23 cellular contexts compared by ENCODE assay signal in the genomic region with DNA sequence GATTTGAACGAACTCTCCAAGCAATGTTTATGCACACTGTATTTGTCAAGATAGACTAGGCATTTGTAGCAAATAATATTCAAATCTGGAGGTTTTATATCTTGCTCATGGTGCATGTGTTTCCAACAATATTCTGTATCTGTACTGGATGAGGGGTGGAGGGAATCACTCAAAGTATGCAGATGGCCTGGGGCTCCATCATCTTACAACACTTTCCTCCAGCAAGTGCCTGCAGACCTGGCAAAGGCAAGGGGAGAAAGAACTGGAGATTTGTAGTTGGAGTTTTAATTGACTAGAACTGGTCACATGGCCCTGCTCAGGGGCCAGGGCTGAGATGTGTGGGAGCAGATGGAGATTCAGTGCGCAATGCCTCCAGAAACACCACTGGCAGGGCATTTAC.
DNase-seq lines count a peak whose midpoint lies in the region; ATAC-seq and TF ChIP-seq lines count a peak whose summit lies in the region.
"Had no signal": no experiment of that assay in that cellular context is flagged by ENCODE, and none has a peak within 500 bp of the region (broad histone marks: within the 10 kb centered on the region; RNA-seq: fewer than 3 reads in every experiment).

No MANE protein-coding gene starts in this region.

- no peak overlapping the region for H3K14ac ChIP-seq in trophoblast cell (ENCODE audit: low read length)

- H3K9ac ChIP-seq in trophoblast cell (ENCODE audit: low read length) = no peak overlapping the region
- H3K9ac ChIP-seq: BLaER1 had no signal

- H3K27ac ChIP-seq in GM23338 (ENCODE audit: low read depth) = no peak overlapping the region
- peak overlapping the region; percentile 44; the same call in 1 of the 2 replicates for H3K27ac ChIP-seq in Panc1 (ENCODE audit: low read length)
- no peak overlapping the region for H3K27ac ChIP-seq in trophoblast cell (ENCODE audit: low read depth, low read length)
- H3K27ac ChIP-seq in stomach = no peak overlapping the region
- H3K27ac ChIP-seq: BLaER1 had no signal

- no CpG with 5 or more reads among the region's 2 CpGs for WGBS in trophoblast cell (ENCODE audit: extremely low coverage, insufficient coverage, insufficient read length)
- WGBS in stomach, 5 donors = 95 to 100% (median 98%) methylated on average over 2 of the region's 2 CpGs

- H3K36me3 Mint-ChIP-seq in GM23338 (ENCODE audit: low read depth) = no peaks in the 10 kb centered on the region
- H3K36me3 Mint-ChIP-seq: CD14-positive monocyte; CD4-positive, alpha-beta memory T cell; CD4-positive, CD25-positive, alpha-beta regulatory T cell; CD8-positive, alpha-beta memory T cell had no signal

- H3K4me1 ChIP-seq in GM23338 (ENCODE audit: insufficient read depth) (no peaks in the 10 kb centered on the region), Panc1 (ENCODE audit: control insufficient read depth, insufficient read depth, low read length) (no peaks in the 10 kb centered on the region), trophoblast cell (ENCODE audit: control insufficient read depth in 1 of 2, insufficient read depth in 2 of 2, low read length in 2 of 2) (no peaks in the 10 kb centered on the region), stomach (no peaks in the 10 kb centered on the region)
- H3K4me1 ChIP-seq: BE2C had no signal

- DNase-seq in GM23338 (ENCODE audit: low spot score) (no peak), Panc1 (ENCODE audit: low read depth, low spot score) (no peak), trophoblast cell (peak; percentile 63 to 82), stomach (no peak), NCI-H2171 (lab: John Stamatoyannopoulos, UW) (no peak)
- no peak for DNase-seq in NK-92 treated with Interleukin-12 subunit alpha and Interleukin-12 subunit beta, amount 100 ng/mL, for 24 hours (lab: John Stamatoyannopoulos, UW)
- DNase-seq: 8988T; ACHN; BE2C; C1 segment of cervical spinal cord; CD4-positive, CD25-positive, alpha-beta regulatory T cell; CD8-positive, alpha-beta memory T cell; COR-L47; DMS 273 treated with DMSO at 0.1 percent for 48 hours; DMS153; DMS53; DMS79; DND-41; GF-D8 had no signal

- H3K4me3 Mint-ChIP-seq in GM23338 = no peak overlapping the region
- H3K4me3 Mint-ChIP-seq: CD14-positive monocyte; CD4-positive, alpha-beta memory T cell; CD4-positive, CD25-positive, alpha-beta regulatory T cell; CD8-positive, alpha-beta memory T cell had no signal

- POLR2A ChIA-PET in Panc1 (lab: Charles Lee) = no interaction called here

- H3K4me3 ChIP-seq in GM23338 = no peak overlapping the region
- H3K4me3 ChIP-seq in Panc1 (ENCODE audit: low read depth in 2 of 2, low read length in 2 of 2) = no peak overlapping the region
- no peak overlapping the region for H3K4me3 ChIP-seq in trophoblast cell (ENCODE audit: low read depth, low read length)
- H3K4me3 ChIP-seq in stomach = no peak overlapping the region
- H3K4me3 ChIP-seq: BLaER1 had no signal

- H2AFZ ChIP-seq in GM23338 (0 out of 2 replicates have a peak overlapping the region, but pooled peaks have one; percentile 18), trophoblast cell (ENCODE audit: insufficient read depth, low read length, poor library complexity) (no peak overlapping the region)

- H3K4me1 Mint-ChIP-seq in GM23338 = no peaks in the 10 kb centered on the region
- H3K4me1 Mint-ChIP-seq: CD14-positive monocyte; CD4-positive, alpha-beta memory T cell; CD4-positive, CD25-positive, alpha-beta regulatory T cell; CD8-positive, alpha-beta memory T cell had no signal

- no peak overlapping the region for H4K91ac ChIP-seq in trophoblast cell (ENCODE audit: low read depth, low read length)

- no peak overlapping the region for H2BK120ac ChIP-seq in trophoblast cell (ENCODE audit: insufficient read depth, low read length, poor library complexity)

- no peaks in the 10 kb centered on the region for H3K9me3 Mint-ChIP-seq in GM23338

- H4K8ac ChIP-seq in trophoblast cell (ENCODE audit: low read depth, low read length) = no peak overlapping the region

- in situ Hi-C loops in Panc1 (cut with HindIII; ENCODE audit: low pct_unique_long_range_greater_than_20kb, low sequenced_read_pairs) = no loop called here

- H3K27me3 ChIP-seq in GM23338 (ENCODE audit: insufficient read depth) = no peaks in the 10 kb centered on the region
- H3K27me3 ChIP-seq in Panc1 (ENCODE audit: control insufficient read depth, insufficient read depth, low read length) = no peaks in the 10 kb centered on the region
- H3K27me3 ChIP-seq in trophoblast cell (ENCODE audit: insufficient read depth, low read length) = no peaks in the 10 kb centered on the region
- no peaks in the 10 kb centered on the region for H3K27me3 ChIP-seq in stomach
- H3K27me3 ChIP-seq: BE2C, BLaER1 had no signal

- TF ChIP-seq EP300 in stomach (IDR thresholded peaks at IDR 0.05) = no peak

- CTCF ChIA-PET in Panc1 (lab: Charles Lee) = no interaction called here

- no peak overlapping the region for H2BK5ac ChIP-seq in trophoblast cell (ENCODE audit: low read depth, low read length, poor library complexity)

- H3K9me2 ChIP-seq in GM23338 (ENCODE audit: insufficient read depth) = peaks cover 4% of the 10 kb centered on the region; the same call in 1 of the 2 replicates

- no peak overlapping the region for H3K23ac ChIP-seq in trophoblast cell (ENCODE audit: low read length)

- ATAC-seq in GM23338 (no peak), Panc1 (no peak), HG02981 (IDR thresholded peaks at IDR 0.05; ENCODE audit: unreplicated experiment) (no peak)

- H3K27me3 Mint-ChIP-seq in GM23338 (ENCODE audit: insufficient read depth, low read depth, poor library complexity) = no peaks in the 10 kb centered on the region
- H3K27me3 Mint-ChIP-seq: CD4-positive, CD25-positive, alpha-beta regulatory T cell had no signal

- no peak overlapping the region for H3K18ac ChIP-seq in trophoblast cell (ENCODE audit: low read length)

- no peaks in the 10 kb centered on the region; the same call in 1 of the 2 replicates for H3K9me3 ChIP-seq in Panc1 (ENCODE audit: control insufficient read depth, insufficient read depth, low read depth, low read length)
- H3K9me3 ChIP-seq in trophoblast cell (ENCODE audit: insufficient read depth, low read depth, low read length) = no peaks in the 10 kb centered on the region
- H3K9me3 ChIP-seq in stomach = no peaks in the 10 kb centered on the region
- H3K9me3 ChIP-seq: BE2C, BLaER1 had no signal

- H3K79me1 ChIP-seq in trophoblast cell (ENCODE audit: low read length) = peaks cover 3% of the 10 kb centered on the region

- H4K20me1 ChIP-seq in GM23338 (replicated peaks; ENCODE audit: insufficient read depth) = no peaks in the 10 kb centered on the region
- H4K20me1 ChIP-seq: BLaER1 had no signal

- no TSS peak for BruUV-seq in Panc1 (replicated peaks; lab: Mats Ljungman, UMichigan)

- no peak overlapping the region for H2AK5ac ChIP-seq in trophoblast cell (ENCODE audit: low read length)

- TF ChIP-seq POLR2A in stomach (IDR thresholded peaks at IDR 0.05) = no peak

- H3K27ac Mint-ChIP-seq in GM23338 = no peak overlapping the region
- H3K27ac Mint-ChIP-seq: CD4-positive, alpha-beta memory T cell; CD4-positive, CD25-positive, alpha-beta regulatory T cell; CD8-positive, alpha-beta memory T cell had no signal

- no peak overlapping the region for H3K4ac ChIP-seq in trophoblast cell (ENCODE audit: low read depth, low read length)

- no peak overlapping the region for H2BK12ac ChIP-seq in trophoblast cell (ENCODE audit: low read length)

- H3K4me2 ChIP-seq in GM23338 = no peak overlapping the region
- no peak overlapping the region for H3K4me2 ChIP-seq in trophoblast cell (ENCODE audit: low read length)
- H3K4me2 ChIP-seq: BLaER1 had no signal

- H4K12ac ChIP-seq in trophoblast cell (ENCODE audit: low read depth, low read length) = no peak overlapping the region

- H3K79me2 ChIP-seq in GM23338 (replicated peaks; ENCODE audit: insufficient read depth) = no peaks in the 10 kb centered on the region
- no peaks in the 10 kb centered on the region for H3K79me2 ChIP-seq in trophoblast cell (ENCODE audit: control insufficient read depth, insufficient read depth, low read length, poor library complexity)

- no peak for TF ChIP-seq CTCF in GM23338 (conservative IDR thresholded peaks at IDR 0.05; ENCODE audit: low read depth in 2 of 2)
- TF ChIP-seq CTCF in Panc1 (IDR thresholded peaks at IDR 0.05) = no peak
- no peak for TF ChIP-seq CTCF in stomach (IDR thresholded peaks at IDR 0.05)

- no peaks in the 10 kb centered on the region for H3F3A ChIP-seq in GM23338 (replicated peaks; ENCODE audit: low read depth)

- H3K36me3 ChIP-seq in GM23338 (ENCODE audit: insufficient read depth) (no peaks in the 10 kb centered on the region), Panc1 (ENCODE audit: control insufficient read depth, insufficient read depth, low read length) (no peaks in the 10 kb centered on the region), trophoblast cell (ENCODE audit: control insufficient read depth in 1 of 2, insufficient read depth in 2 of 2, low read length in 2 of 2) (no peaks in the 10 kb centered on the region), stomach (no peaks in the 10 kb centered on the region)
- H3K36me3 ChIP-seq: BE2C, BLaER1 had no signal

- intact Hi-C loops in Panc1 (cut with micrococcal nuclease; ENCODE audit: unreplicated experiment) = no loop called here
- intact Hi-C loops in stomach (cut with DNase I; ENCODE audit: low total_unique reads) = no loop called here

TF ChIP-seq in GM23338, 12 proteins besides CTCF, POLR2A, EP300 and RAD21:
- TF ChIP-seq CREB1 (CRISPR knock-in tag; IDR thresholded peaks at IDR 0.05; ENCODE audit: low read depth) = no peak

Comparison
In these comparisons a context has a peak if more than half of its experiments do, and no peak if none do; other contexts are left out.
1. DNase-seq: peak in trophoblast cell (2 of 2); none in GM23338 (single experiment), Panc1 (single experiment), stomach (single experiment), NCI-H2171 (single experiment) and NK-92 treated with Interleukin-12 subunit alpha and Interleukin-12 subunit beta, amount 100 ng/mL, for 24 hours (single experiment).